21 cellular contexts compared by ENCODE assay signal in genomic region chr5:156218364-156219158, GRCh38.
A peak's percentile ranks its signal among the peaks of the same experiment; 100 is the strongest.
DNase-seq lines count a peak whose midpoint lies in the region; ATAC-seq, FAIRE-seq and TF ChIP-seq lines count a peak whose summit lies in the region.
"Had no signal": no experiment of that assay in that cellular context is flagged by ENCODE, and none has a peak within 500 bp of the region (broad histone marks: within the 10 kb centered on the region; RNA-seq: fewer than 3 reads in every experiment).

No MANE protein-coding gene starts in this region.

- CTCF ChIA-PET in H1 (lab: Charles Lee; ENCODE audit: partially characterized antibody), result no interaction called here

- H3K14ac ChIP-seq in H1 (ENCODE audit: insufficient read length) (no peak overlapping the region), mesenchymal stem cell (ENCODE audit: low read length in 2 of 2) (no peak overlapping the region)

- H2AFZ ChIP-seq in H1 (ENCODE audit: low read length) (no peak overlapping the region), mesenchymal stem cell (ENCODE audit: low read depth, low read length) (no peak overlapping the region)
- H2AFZ ChIP-seq: GM23338 had no signal

- TF ChIP-seq CTCF in left ventricle myocardium inferior (IDR thresholded peaks at IDR 0.05; ENCODE audit: borderline replicate concordance), result no peak
- no peak for TF ChIP-seq CTCF in H1 (IDR thresholded peaks at IDR 0.05; ENCODE audit: control extremely low read depth in 1 of 3, insufficient read depth in 1 of 3, low read depth in 1 of 3, low read length in 3 of 3)

- H3K4me2 ChIP-seq in H1 (ENCODE audit: insufficient read depth in 1 of 2, low read depth in 2 of 2, low read length in 2 of 2), result no peak overlapping the region
- H3K4me2 ChIP-seq in mesenchymal stem cell (ENCODE audit: low read length, poor library complexity, severe bottlenecking), result no peak overlapping the region
- H3K4me2 ChIP-seq: BLaER1, GM23338 had no signal

- no peak for ATAC-seq in left cardiac atrium
- ATAC-seq: GM23338, HCT116 had no signal

- no peak for TF ChIP-seq RAD21 in H1 (IDR thresholded peaks at IDR 0.05 in 1 of 2, conservative IDR thresholded peaks at IDR 0.05 in 1 of 2; ENCODE audit: low read depth in 2 of 2, low read length in 2 of 2)

- H3K4ac ChIP-seq in H1 (replicated peaks; ENCODE audit: insufficient read length, low read depth, low read length) (no peak overlapping the region), mesenchymal stem cell (ENCODE audit: low read depth in 1 of 2, low read length in 2 of 2) (no peak overlapping the region)

- H2BK12ac ChIP-seq in H1 (ENCODE audit: low read depth, low read length), result no peak overlapping the region
- H2BK12ac ChIP-seq in mesenchymal stem cell (ENCODE audit: low read length in 2 of 2), result no peak overlapping the region

- FAIRE-seq in H1 (lab: Jason Lieb, UNC), result no peak
- FAIRE-seq: GM12891, GM19239 had no signal

- H3K9me3 ChIP-seq in left ventricle myocardium inferior (replicated peaks), result peaks cover 14% of the 10 kb centered on the region
- H3K9me3 ChIP-seq in H1 (ENCODE audit: insufficient read depth in 2 of 2, low read depth in 1 of 2, low read length in 1 of 2), result no peaks in the 10 kb centered on the region
- peaks cover 0 to 3% (median 0%) of the 10 kb centered on the region in 3 donors for H3K9me3 ChIP-seq in skeletal muscle tissue (ENCODE audit: control insufficient read depth in 3 of 3, low read length in 3 of 3)
- peaks cover 5% of the 10 kb centered on the region for H3K9me3 ChIP-seq in mesenchymal stem cell (ENCODE audit: control insufficient read depth, low read length)

- peaks cover 14% of the 10 kb centered on the region for H3K4me1 ChIP-seq in left ventricle myocardium inferior
- H3K4me1 ChIP-seq in H1 (replicated peaks in 1 of 4; ENCODE audit: control insufficient read depth in 3 of 4, insufficient read depth in 4 of 4, low read length in 3 of 4), result no peaks in the 10 kb centered on the region
- H3K4me1 ChIP-seq in skeletal muscle tissue (ENCODE audit: control insufficient read depth in 3 of 3, insufficient read depth in 3 of 3, low read length in 3 of 3), result peaks cover 2 to 6% (median 3%) of the 10 kb centered on the region in 3 donors
- H3K4me1 ChIP-seq in mesenchymal stem cell (ENCODE audit: control insufficient read depth, insufficient read depth, low read depth, low read length), result no peaks in the 10 kb centered on the region
- H3K4me1 ChIP-seq: BLaER1 had no signal

- no peaks in the 10 kb centered on the region for H4K20me1 ChIP-seq in H1 (replicated peaks in 1 of 2; ENCODE audit: control insufficient read depth in 1 of 2, insufficient read depth in 2 of 2, low read length in 2 of 2)
- H4K20me1 ChIP-seq: BLaER1 had no signal

- no peak for TF ChIP-seq POLR2A in H1 (IDR thresholded peaks at IDR 0.05; ENCODE audit: control extremely low read depth in 1 of 2, low read depth in 2 of 2, low read length in 2 of 2)

- WGBS in H1 (ENCODE audit: extremely low coverage in 1 of 2, insufficient coverage in 1 of 2, insufficient read length in 1 of 2, insufficient replicate concordance in 2 of 2, low coverage in 1 of 2, low lambda C conversion rate in 2 of 2, missing lambda C conversion rate in 1 of 2), 2 experiments, result 86% methylated on average over 2 of the region's 2 CpGs; no CpG with 5 or more reads in 1 of the 2 experiments
- 100% methylated on average over 1 of the region's 2 CpGs for WGBS in mesenchymal stem cell

- H2BK5ac ChIP-seq in H1 (ENCODE audit: low read depth, low read length) (no peak overlapping the region), mesenchymal stem cell (ENCODE audit: low read depth, low read length, poor library complexity, severe bottlenecking) (no peak overlapping the region)

- intact Hi-C loops in left ventricle myocardium inferior (cut with micrococcal nuclease), result no loop called here
- intact Hi-C loops in left cardiac atrium (cut with DNase I), result no loop called here

- H2BK120ac ChIP-seq in H1 (replicated peaks; ENCODE audit: low read depth, low read length), result no peak overlapping the region
- H2BK120ac ChIP-seq in mesenchymal stem cell (ENCODE audit: low read depth, low read length), result no peak overlapping the region

- H3K4me3 ChIP-seq in left ventricle myocardium inferior, result no peak overlapping the region
- H3K4me3 ChIP-seq in H1 (ENCODE audit: extremely low read depth in 1 of 4, insufficient read depth in 2 of 4, low read depth in 3 of 4, low read length in 4 of 4), result no peak overlapping the region
- H3K4me3 ChIP-seq in skeletal muscle tissue (ENCODE audit: low read length in 3 of 3), result no peak overlapping the region
- no peak overlapping the region for H3K4me3 ChIP-seq in mesenchymal stem cell (ENCODE audit: insufficient read depth in 1 of 2, low read depth in 1 of 2, low read length in 2 of 2)
- H3K4me3 ChIP-seq: BLaER1, GM23338 had no signal

- H3K79me1 ChIP-seq in H1 (ENCODE audit: low read depth, low read length) (no peaks in the 10 kb centered on the region), mesenchymal stem cell (replicated peaks; ENCODE audit: low read length, poor library complexity, severe bottlenecking) (no peaks in the 10 kb centered on the region)

- DNase-seq in left ventricle myocardium inferior (no peak), left cardiac atrium (no peak), NCI-H82 treated with DMSO at 0.1 percent for 48 hours (lab: John Stamatoyannopoulos, UW; ENCODE audit: unreplicated experiment) (peak; percentile 2), H1 (ENCODE audit: low read depth in 1 of 2, low spot score in 2 of 2) (no peak), mesenchymal stem cell (no peak)
- DNase-seq in stimulated activated CD4-positive, alpha-beta T cell treated with anti-CD3 and anti-CD28 coated beads, Interleukin-2, amount 100 ng/mL, for 48 hours, result no peak
- no peak for DNase-seq in activated CD8-positive, alpha-beta memory T cell treated with anti-CD3 and anti-CD28 coated beads, Interleukin-2, amount 50 U/mL, for 48 hours
- DNase-seq: CD4-positive, alpha-beta memory T cell; DMS53; DND-41; EL; H7; HFFc6 had no signal

- no peaks in the 10 kb centered on the region for H3K79me2 ChIP-seq in H1 (ENCODE audit: control insufficient read depth in 1 of 2, insufficient read depth in 2 of 2, low read length in 2 of 2)

- no peak for TF ChIP-seq EP300 in H1 (IDR thresholded peaks at IDR 0.05; ENCODE audit: borderline replicate concordance in 1 of 2, low read depth in 2 of 2, low read length in 2 of 2)

- H2AK5ac ChIP-seq in H1 (ENCODE audit: low read depth, low read length) (no peak overlapping the region), mesenchymal stem cell (ENCODE audit: low read length, severe bottlenecking) (no peak overlapping the region)

- peak overlapping the region; percentile 20 for H3K27ac ChIP-seq in left ventricle myocardium inferior (replicated peaks)
- no peak overlapping the region for H3K27ac ChIP-seq in H1 (ENCODE audit: low read depth, low read length)
- H3K27ac ChIP-seq in skeletal muscle tissue (ENCODE audit: low read depth, low read length), result peak overlapping the region; percentile 70
- no peak overlapping the region for H3K27ac ChIP-seq in mesenchymal stem cell (ENCODE audit: low read length, poor library complexity, severe bottlenecking)
- H3K27ac ChIP-seq: 22Rv1, BLaER1, HL-60 had no signal

- H2BK20ac ChIP-seq in H1 (ENCODE audit: low read length), result no peak overlapping the region

- POLR2A ChIA-PET in H1 (lab: Charles Lee; ENCODE audit: partially characterized antibody), result no interaction called here

- H3K27me3 ChIP-seq in left ventricle myocardium inferior (ENCODE audit: low read depth) (no peaks in the 10 kb centered on the region), H1 (replicated peaks in 1 of 4; ENCODE audit: control insufficient read depth in 3 of 4, extremely low read depth in 1 of 4, insufficient read depth in 3 of 4, low read length in 3 of 4) (no peaks in the 10 kb centered on the region), skeletal muscle tissue (ENCODE audit: control insufficient read depth in 3 of 3, insufficient read depth in 3 of 3, low read length in 3 of 3) (no peaks in the 10 kb centered on the region), mesenchymal stem cell (ENCODE audit: control insufficient read depth in 1 of 2, insufficient read depth in 1 of 2, low read length in 2 of 2) (no peaks in the 10 kb centered on the region)
- H3K27me3 ChIP-seq: BLaER1 had no signal

- no peak overlapping the region for H3K23ac ChIP-seq in H1 (ENCODE audit: insufficient read length)
- no peak overlapping the region for H3K23ac ChIP-seq in mesenchymal stem cell (ENCODE audit: low read length in 2 of 2)

- H3K9ac ChIP-seq in H1 (replicated peaks in 1 of 4; ENCODE audit: extremely low read depth in 1 of 4, low read depth in 3 of 4, low read length in 3 of 4) (no peak overlapping the region), skeletal muscle tissue (ENCODE audit: low read depth in 1 of 3, low read length in 3 of 3) (no peak overlapping the region), mesenchymal stem cell (ENCODE audit: low read length) (no peak overlapping the region)
- H3K9ac ChIP-seq: BLaER1 had no signal

- no peaks in the 10 kb centered on the region for H3K23me2 ChIP-seq in H1 (ENCODE audit: low read depth, low read length)

- H4K91ac ChIP-seq in H1 (replicated peaks; ENCODE audit: insufficient read length, low read length) (no peak overlapping the region), mesenchymal stem cell (ENCODE audit: low read length) (no peak overlapping the region)

- no peak overlapping the region for H2BK15ac ChIP-seq in H1 (ENCODE audit: low read length)
- no peak overlapping the region for H2BK15ac ChIP-seq in mesenchymal stem cell (ENCODE audit: low read depth, poor library complexity, severe bottlenecking)

- no peak overlapping the region for H4K5ac ChIP-seq in H1 (ENCODE audit: insufficient read length, low read depth, low read length)

- no peak overlapping the region for H3K18ac ChIP-seq in H1 (ENCODE audit: extremely low read depth, low read length)
- H3K18ac ChIP-seq in mesenchymal stem cell (ENCODE audit: low read depth in 1 of 2, low read length in 2 of 2), result no peak overlapping the region

- no peak overlapping the region for H3K56ac ChIP-seq in H1 (replicated peaks; ENCODE audit: insufficient read length, low read depth, low read length)

- H3K36me3 ChIP-seq in left ventricle myocardium inferior (no peaks in the 10 kb centered on the region), H1 (ENCODE audit: control insufficient read depth in 2 of 4, insufficient read depth in 4 of 4, low read length in 3 of 4) (no peaks in the 10 kb centered on the region), skeletal muscle tissue (ENCODE audit: control insufficient read depth in 3 of 3, insufficient read depth in 3 of 3, low read length in 3 of 3) (no peaks in the 10 kb centered on the region), mesenchymal stem cell (ENCODE audit: control insufficient read depth in 1 of 2, insufficient read depth in 2 of 2, low read depth in 1 of 2, low read length in 2 of 2) (no peaks in the 10 kb centered on the region)
- H3K36me3 ChIP-seq: BLaER1 had no signal

- H4K8ac ChIP-seq in H1 (ENCODE audit: extremely low read depth, insufficient read depth, low read length), result no peak overlapping the region
- H4K8ac ChIP-seq in mesenchymal stem cell (ENCODE audit: low read length), result no peak overlapping the region

TF ChIP-seq in H1, 55 proteins besides CTCF, POLR2A, EP300 and RAD21 (continues in another document):
- TF ChIP-seq MAFK (IDR thresholded peaks at IDR 0.05; ENCODE audit: low read depth, low read length), result peak; percentile 96
- no peak for TF ChIP-seq TEAD4 (IDR thresholded peaks at IDR 0.05; ENCODE audit: low read depth, low read length)
- no peak for TF ChIP-seq CHD1 (IDR thresholded peaks at IDR 0.05; ENCODE audit: low read depth, low read length)

Comparison
In these comparisons a context has a peak if more than half of its experiments do, and no peak if none do; other contexts are left out.
1. H3K27ac ChIP-seq: peak in left ventricle myocardium inferior (single experiment) and skeletal muscle tissue (single experiment); none in H1 (single experiment) and mesenchymal stem cell (single experiment).